33 cellular contexts compared by ENCODE assay signal in the genomic region with DNA sequence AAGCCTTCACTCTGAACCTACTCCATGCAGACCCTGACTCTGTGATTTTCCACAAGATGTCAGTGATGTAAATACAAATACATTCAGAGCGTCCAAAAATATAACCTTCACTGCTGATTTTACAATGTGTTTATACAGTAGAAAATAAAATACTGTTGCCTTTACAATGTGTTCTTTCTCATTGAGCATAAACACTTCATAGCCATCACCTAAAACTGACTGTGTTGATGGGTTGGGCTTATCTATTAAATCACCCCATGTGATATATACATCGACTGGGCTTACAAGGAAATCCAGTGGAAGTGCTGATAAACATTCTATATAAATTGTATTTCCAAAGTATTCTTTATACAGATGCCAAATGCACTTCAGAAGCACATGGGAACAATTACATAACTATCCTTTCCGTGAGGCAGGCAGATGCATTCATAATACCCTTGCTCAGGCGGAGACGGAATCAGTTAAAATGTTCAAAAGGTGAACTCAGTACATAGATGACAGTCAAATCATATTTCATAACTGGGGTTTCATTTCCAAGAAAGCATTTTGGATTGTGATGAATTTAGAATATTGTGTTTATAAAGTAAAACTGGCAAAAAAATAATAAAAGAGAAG. TPM values are rescaled to one million over a fixed set of nuclear protein-coding genes. Genes with fewer than 3 reads are reported as not detected.
"Had no signal": no experiment of that assay in that cellular context is flagged by ENCODE, and none has a peak within 500 bp of the region (broad histone marks: within the 10 kb centered on the region; RNA-seq: fewer than 3 reads in every experiment).

No MANE protein-coding gene starts in this region.

- H3K27me3 ChIP-seq: ascending aorta, pancreas, sigmoid colon, thyroid gland, upper lobe of left lung, vagina had no signal

- H3K4me1 ChIP-seq: ascending aorta, pancreas, prostate gland, thyroid gland, upper lobe of left lung had no signal

- H3K36me3 ChIP-seq: ascending aorta, lower lobe of right lung, pancreas, prostate gland, sigmoid colon, thyroid gland, upper lobe of left lung, vagina, WERI-Rb-1 had no signal

- H3K9me3 ChIP-seq: ascending aorta, lower lobe of right lung, pancreas, prostate gland, sigmoid colon, thyroid gland, upper lobe of left lung, vagina had no signal

- H3K27ac ChIP-seq: ascending aorta, lower lobe of right lung, pancreas, prostate gland, sigmoid colon, thyroid gland, upper lobe of left lung, vagina, WERI-Rb-1 had no signal

- ATAC-seq: activated CD4-positive, CD25-positive, alpha-beta regulatory T cell treated with anti-CD3 and anti-CD28 coated beads, Interleukin-2, amount 50 U/mL, for 24 hours; esophagus mucosa; left lobe of liver; lower lobe of right lung; pancreas; stimulated activated effector memory CD8-positive, alpha-beta T cell treated with anti-CD3 and anti-CD28 coated beads, Interleukin-12 subunit alpha, Interleukin-12 subunit beta, amount 100 ng/mL, for 72 hours; stimulated activated naive CD8-positive, alpha-beta T cell treated with anti-CD3 and anti-CD28 coated beads, Interleukin-15, amount 100 ng/mL, for 72 hours had no signal

- DNase-seq: activated CD4-positive, alpha-beta T cell treated with anti-CD3 and anti-CD28 coated beads for 48 hours; activated CD4-positive, alpha-beta T cell treated with anti-CD3 and anti-CD28 coated beads, Interleukin-2, amount 50 U/mL, for 48 hours; activated CD8-positive, alpha-beta memory T cell treated with anti-CD3 and anti-CD28 coated beads for 24 hours; activated effector memory CD4-positive, alpha-beta T cell treated with anti-CD3 and anti-CD28 coated beads, Interleukin-2, amount 50 U/mL, for 16 hours; activated naive CD4-positive, alpha-beta T cell treated with anti-CD3 and anti-CD28 coated beads for 36 hours; activated naive CD8-positive, alpha-beta T cell treated with anti-CD3 and anti-CD28 coated beads, Interleukin-2, amount 10 ng/mL, durations not matched to agents 7 days and 5 days; activated T-cell treated with anti-CD3 and anti-CD28 coated beads, Interleukin-2, amount 50 U/mL, for 1 hour; endodermal cell; foreskin fibroblast; immature natural killer cell; lower lobe of right lung; mesendoderm; naive B cell; nephron progenitor cell; pancreas; sigmoid colon; small intestine; stimulated activated CD4-positive, alpha-beta T cell treated with anti-CD3 and anti-CD28 coated beads, Interleukin-4, amount 100 ng/mL, for 24 hours; stimulated activated naive CD8-positive, alpha-beta T cell treated with anti-CD3 and anti-CD28 coated beads, Interleukin-15, amount 100 ng/mL, for 72 hours; substantia nigra; T-helper 9 cell; thyroid gland; upper lobe of left lung; WERI-Rb-1 had no signal

- H3K4me3 ChIP-seq: ascending aorta, lower lobe of right lung, pancreas, prostate gland, sigmoid colon, thyroid gland, upper lobe of left lung, vagina had no signal

RNA-seq across cellular contexts. Expression of gene DDI1, which starts 27.7 kb away (rescaled TPM):
- total RNA-seq: activated naive CD4-positive, alpha-beta T cell treated with anti-CD3 and anti-CD28 coated beads for 36 hours; activated naive CD8-positive, alpha-beta T cell treated with anti-CD3 and anti-CD28 coated beads, Interleukin-2, amount 10 ng/mL, durations not matched to agents 7 days and 5 days; activated T-helper 1 cell treated with anti-CD3 and anti-CD28 coated beads, Interleukin-12 subunit alpha, Interleukin-12 subunit beta, Interleukin-2, Interleukin-4 antibody, amounts not matched to agents 30 ng/mL and 10 ng/mL and 1 ng/mL, durations not matched to agents 14 hours and 24 hours and 36 hours; ascending aorta; endodermal cell; esophagus mucosa; kidney epithelial cell; left lobe of liver; lower lobe of right lung; pancreas; sigmoid colon; upper lobe of left lung; vagina had no signal
- polyA plus RNA-seq: pancreas, sigmoid colon, small intestine had no signal
